ENCODE assay signal across 8 cellular contexts in the genomic region with DNA sequence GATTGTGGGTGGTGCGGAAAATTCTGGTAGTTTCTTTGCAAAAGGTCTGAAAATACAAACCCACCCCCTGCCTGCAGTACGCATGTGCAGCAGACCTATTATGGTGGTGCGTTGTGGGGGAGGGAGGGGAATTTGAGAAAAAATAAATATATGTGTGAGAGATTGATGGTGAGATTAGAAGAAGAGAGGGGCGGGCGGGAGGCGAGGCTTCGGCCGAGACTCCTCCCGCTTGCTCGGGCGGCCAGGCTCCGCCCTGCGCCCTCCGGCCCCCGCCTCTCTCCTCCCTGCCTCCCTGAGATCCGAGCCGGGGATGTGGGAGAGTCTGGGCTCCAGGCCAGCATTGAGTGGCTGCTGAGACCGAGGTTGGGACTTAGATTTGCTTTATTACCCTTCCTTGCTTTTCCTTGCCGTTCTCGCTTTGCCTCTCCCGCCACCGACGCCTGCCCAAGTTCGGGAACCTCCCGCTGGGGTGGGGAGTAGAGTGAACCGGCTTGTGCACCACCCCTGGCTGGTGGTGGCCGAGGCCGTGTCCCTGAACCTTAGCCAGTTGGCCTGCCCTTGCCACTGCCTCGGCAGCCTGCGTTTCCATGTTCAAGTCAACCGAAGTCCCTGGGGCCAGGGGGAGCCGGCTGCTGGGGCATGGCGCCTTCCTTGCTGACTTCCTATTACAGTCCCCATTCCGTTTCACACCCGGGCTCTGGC. TPM values are rescaled to one million over a fixed set of nuclear protein-coding genes. Genes with fewer than 3 reads are reported as not detected.
DNase-seq lines count a peak whose midpoint lies in the region; ATAC-seq and TF ChIP-seq lines count a peak whose summit lies in the region.

No MANE protein-coding gene starts in this region.

- H3K27me3 ChIP-seq in AG04450 (ENCODE audit: control insufficient read depth, insufficient read depth, low read length) (no peaks in the 10 kb centered on the region), Peyer's patch (no peaks in the 10 kb centered on the region)

- H3K4me3 Mint-ChIP-seq in activated T-helper 1 cell treated with anti-CD3 and anti-CD28 coated beads, Interleukin-12 subunit alpha, Interleukin-12 subunit beta, Interleukin-2, Interleukin-4 antibody, amounts not matched to agents 30 ng/mL and 10 ng/mL and 1 ng/mL, durations not matched to agents 14 hours and 24 hours and 36 hours: no peak overlapping the region
- no peak overlapping the region for H3K4me3 Mint-ChIP-seq in naive thymus-derived CD8-positive, alpha-beta T cell
- no peak overlapping the region for H3K4me3 Mint-ChIP-seq in stimulated activated memory B cell treated with anti-CD40 and anti-IgM and Interleukin-4, amounts not matched to agents 10 μg/mL and 1 μg/mL and 100 μg/mL, for 72 hours

- CTCF ChIA-PET in AG04450 (lab: Charles Lee): no interaction called here

- ATAC-seq in naive thymus-derived CD8-positive, alpha-beta T cell: peak; percentile 56 to 70
- ATAC-seq in stimulated activated memory B cell treated with anti-CD40 and anti-IgM and Interleukin-4, amounts not matched to agents 10 μg/mL and 1 μg/mL and 100 μg/mL, for 72 hours: peak; percentile 84

- H3K4me3 ChIP-seq in AG04450 (ENCODE audit: low read depth, low read length) (peak overlapping the region; percentile 79), Peyer's patch (peak overlapping the region; percentile 62 to 89 (median 82)), fibroblast of mammary gland (ENCODE audit: control insufficient read depth, low read depth, low read length) (peak overlapping the region; percentile 75)

- H3K36me3 Mint-ChIP-seq in activated T-helper 1 cell treated with anti-CD3 and anti-CD28 coated beads, Interleukin-12 subunit alpha, Interleukin-12 subunit beta, Interleukin-2, Interleukin-4 antibody, amounts not matched to agents 30 ng/mL and 10 ng/mL and 1 ng/mL, durations not matched to agents 14 hours and 24 hours and 36 hours (ENCODE audit: low read depth): peaks cover 22% of the 10 kb centered on the region
- H3K36me3 Mint-ChIP-seq in naive thymus-derived CD8-positive, alpha-beta T cell: peaks cover 0 to 39% (median 3%) of the 10 kb centered on the region in 3 donors
- peaks cover 6% of the 10 kb centered on the region for H3K36me3 Mint-ChIP-seq in stimulated activated memory B cell treated with anti-CD40 and anti-IgM and Interleukin-4, amounts not matched to agents 10 μg/mL and 1 μg/mL and 100 μg/mL, for 72 hours

- H3K9me3 ChIP-seq in AG04450 (ENCODE audit: control insufficient read depth, insufficient read depth, low read length): no peaks in the 10 kb centered on the region; the same call in 1 of the 2 replicates
- H3K9me3 ChIP-seq in KOPT-K1 (ENCODE audit: insufficient read depth, low read length, poor library complexity, severe bottlenecking): no peaks in the 10 kb centered on the region
- no peaks in the 10 kb centered on the region for H3K9me3 ChIP-seq in Peyer's patch

- H3K4me1 ChIP-seq in Peyer's patch: peaks cover 0 to 57% (median 12%) of the 10 kb centered on the region in 4 donors

- H3K4me1 Mint-ChIP-seq in activated T-helper 1 cell treated with anti-CD3 and anti-CD28 coated beads, Interleukin-12 subunit alpha, Interleukin-12 subunit beta, Interleukin-2, Interleukin-4 antibody, amounts not matched to agents 30 ng/mL and 10 ng/mL and 1 ng/mL, durations not matched to agents 14 hours and 24 hours and 36 hours (ENCODE audit: low read depth): peaks cover 3% of the 10 kb centered on the region
- H3K4me1 Mint-ChIP-seq in naive thymus-derived CD8-positive, alpha-beta T cell: peaks cover 7 to 16% (median 9%) of the 10 kb centered on the region in 4 donors
- no peaks in the 10 kb centered on the region for H3K4me1 Mint-ChIP-seq in stimulated activated memory B cell treated with anti-CD40 and anti-IgM and Interleukin-4, amounts not matched to agents 10 μg/mL and 1 μg/mL and 100 μg/mL, for 72 hours

- intact Hi-C loops in activated T-helper 1 cell treated with anti-CD3 and anti-CD28 coated beads, Interleukin-12 subunit alpha, Interleukin-12 subunit beta, Interleukin-2, Interleukin-4 antibody, amounts not matched to agents 30 ng/mL and 10 ng/mL and 1 ng/mL, durations not matched to agents 14 hours and 24 hours and 36 hours (cut with micrococcal nuclease): loop anchor here (1.0 to 5.0 kb wide), 8 partner anchors 28 to 265 kb away; a partner anchor contains a TSS

- peak; percentile 16 to 52 for TF ChIP-seq POLR2A in Peyer's patch (IDR thresholded peaks at IDR 0.05)

- H3K27me3 Mint-ChIP-seq in activated T-helper 1 cell treated with anti-CD3 and anti-CD28 coated beads, Interleukin-12 subunit alpha, Interleukin-12 subunit beta, Interleukin-2, Interleukin-4 antibody, amounts not matched to agents 30 ng/mL and 10 ng/mL and 1 ng/mL, durations not matched to agents 14 hours and 24 hours and 36 hours (ENCODE audit: insufficient read depth): no peaks in the 10 kb centered on the region
- H3K27me3 Mint-ChIP-seq in naive thymus-derived CD8-positive, alpha-beta T cell: no peaks in the 10 kb centered on the region
- peaks cover 5% of the 10 kb centered on the region for H3K27me3 Mint-ChIP-seq in stimulated activated memory B cell treated with anti-CD40 and anti-IgM and Interleukin-4, amounts not matched to agents 10 μg/mL and 1 μg/mL and 100 μg/mL, for 72 hours

- no peak overlapping the region for H3K27ac Mint-ChIP-seq in activated T-helper 1 cell treated with anti-CD3 and anti-CD28 coated beads, Interleukin-12 subunit alpha, Interleukin-12 subunit beta, Interleukin-2, Interleukin-4 antibody, amounts not matched to agents 30 ng/mL and 10 ng/mL and 1 ng/mL, durations not matched to agents 14 hours and 24 hours and 36 hours
- H3K27ac Mint-ChIP-seq in naive thymus-derived CD8-positive, alpha-beta T cell: no peak overlapping the region
- no peak overlapping the region for H3K27ac Mint-ChIP-seq in stimulated activated memory B cell treated with anti-CD40 and anti-IgM and Interleukin-4, amounts not matched to agents 10 μg/mL and 1 μg/mL and 100 μg/mL, for 72 hours

- peak; percentile 96 for DNase-seq in AG04450 (ENCODE audit: low read depth, low spot score)
- DNase-seq in GM19238 (ENCODE audit: insufficient read length, low spot score): peak; percentile 68
- peak; percentile 82 to 93 (median 93) for DNase-seq in Peyer's patch
- peak; percentile 77 for DNase-seq in activated T-helper 1 cell treated with anti-CD3 and anti-CD28 coated beads, Interleukin-12 subunit alpha, Interleukin-12 subunit beta, Interleukin-2, Interleukin-4 antibody, amounts not matched to agents 30 ng/mL and 10 ng/mL and 1 ng/mL, durations not matched to agents 14 hours and 24 hours and 36 hours (ENCODE audit: low spot score)
- DNase-seq in fibroblast of mammary gland (ENCODE audit: low read depth): peak; percentile 95
- DNase-seq in naive thymus-derived CD8-positive, alpha-beta T cell: peak; percentile 72 to 96 (median 86)

- H3K27ac ChIP-seq in AG04450 (ENCODE audit: low read depth, low read length): peak overlapping the region; percentile 77
- peak overlapping the region; percentile 93 for H3K27ac ChIP-seq in KOPT-K1 (ENCODE audit: low read depth, low read length, poor library complexity, severe bottlenecking)
- H3K27ac ChIP-seq in Peyer's patch: peak overlapping the region; percentile 89 to 96 (median 94)

- POLR2A ChIA-PET in AG04450 (lab: Yijun Ruan, JAX): no interaction called here
- POLR2A ChIA-PET in naive thymus-derived CD8-positive, alpha-beta T cell (lab: Charles Lee): no interaction called here

- no peaks in the 10 kb centered on the region for H3K9me3 Mint-ChIP-seq in activated T-helper 1 cell treated with anti-CD3 and anti-CD28 coated beads, Interleukin-12 subunit alpha, Interleukin-12 subunit beta, Interleukin-2, Interleukin-4 antibody, amounts not matched to agents 30 ng/mL and 10 ng/mL and 1 ng/mL, durations not matched to agents 14 hours and 24 hours and 36 hours
- peaks cover 0 to 2% (median 0%) of the 10 kb centered on the region in 9 donors for H3K9me3 Mint-ChIP-seq in naive thymus-derived CD8-positive, alpha-beta T cell
- no peaks in the 10 kb centered on the region for H3K9me3 Mint-ChIP-seq in stimulated activated memory B cell treated with anti-CD40 and anti-IgM and Interleukin-4, amounts not matched to agents 10 μg/mL and 1 μg/mL and 100 μg/mL, for 72 hours

- H3K36me3 ChIP-seq in KOPT-K1 (ENCODE audit: insufficient read depth, low read length) (peaks cover 33% of the 10 kb centered on the region), Peyer's patch (peaks cover 0 to 17% (median 0%) of the 10 kb centered on the region in 3 donors)

- TF ChIP-seq CTCF in AG04450 (IDR thresholded peaks at IDR 0.05; ENCODE audit: low read depth, low read length) (no peak), Peyer's patch (IDR thresholded peaks at IDR 0.05) (peak in 1 of 6 experiments; percentile 32), fibroblast of mammary gland (conservative IDR thresholded peaks at IDR 0.05; ENCODE audit: control insufficient read depth, insufficient read depth, low read depth, low read length) (no peak)

RNA-seq across cellular contexts. Expression of a gene that starts 1.0 kb away (rescaled TPM):
- 50.0 and 68.6 TPM in 2 replicates for polyA plus RNA-seq in AG04450 (2011; rRNA removed)
- polyA minus RNA-seq in AG04450 (2011; rRNA and poly(A)+ RNA removed): 155 and 187 TPM in 2 replicates
- total RNA-seq in Peyer's patch: 10 to 100 TPM; 36.1 to 99.9 (median 45.1) TPM
- total RNA-seq in activated T-helper 1 cell treated with anti-CD3 and anti-CD28 coated beads, Interleukin-12 subunit alpha, Interleukin-12 subunit beta, Interleukin-2, Interleukin-4 antibody, amounts not matched to agents 30 ng/mL and 10 ng/mL and 1 ng/mL, durations not matched to agents 14 hours and 24 hours and 36 hours: 125 and 133 TPM in 2 replicates
- total RNA-seq in naive thymus-derived CD8-positive, alpha-beta T cell: 100 to 1,000 TPM; 277 to 281 TPM
- 10 to 100 TPM in 2 of 3 donors, 1 to 10 TPM in 1; 4.3 to 29.2 (median 15.5) TPM for polyA plus RNA-seq in naive thymus-derived CD8-positive, alpha-beta T cell

RNA-seq across cellular contexts. Expression of a gene that starts 28.5 kb away (rescaled TPM):
- polyA plus RNA-seq in AG04450 (2011; rRNA removed): 1.3 and 1.4 TPM in 2 replicates
- 0.56 and 0.60 TPM in 2 replicates for polyA minus RNA-seq in AG04450 (2011; rRNA and poly(A)+ RNA removed)
- 1 to 10 TPM in 3 of 4 donors, not detected in 1; 1.2 to 5.1 (median 1.6) TPM for total RNA-seq in Peyer's patch
- total RNA-seq in activated T-helper 1 cell treated with anti-CD3 and anti-CD28 coated beads, Interleukin-12 subunit alpha, Interleukin-12 subunit beta, Interleukin-2, Interleukin-4 antibody, amounts not matched to agents 30 ng/mL and 10 ng/mL and 1 ng/mL, durations not matched to agents 14 hours and 24 hours and 36 hours: 6.2 and 6.3 TPM in 2 replicates
- total RNA-seq in naive thymus-derived CD8-positive, alpha-beta T cell: 1 to 10 TPM; 7.8 to 9.4 TPM
- polyA plus RNA-seq in naive thymus-derived CD8-positive, alpha-beta T cell: 1 to 10 TPM in 2 of 3 donors, under 1 TPM in 1; 0.65 to 4.8 (median 2.4) TPM

RNA-seq across cellular contexts. Expression of a gene that starts 29.8 kb away (rescaled TPM):
- 6.9 and 8.1 TPM in 2 replicates for polyA plus RNA-seq in AG04450 (2011; rRNA removed)
- 5.3 and 8.7 TPM in 2 replicates for polyA minus RNA-seq in AG04450 (2011; rRNA and poly(A)+ RNA removed)
- 1 to 10 TPM; 3.3 to 5.1 (median 4.2) TPM for total RNA-seq in Peyer's patch
- 11.8 and 12.7 TPM in 2 replicates for total RNA-seq in activated T-helper 1 cell treated with anti-CD3 and anti-CD28 coated beads, Interleukin-12 subunit alpha, Interleukin-12 subunit beta, Interleukin-2, Interleukin-4 antibody, amounts not matched to agents 30 ng/mL and 10 ng/mL and 1 ng/mL, durations not matched to agents 14 hours and 24 hours and 36 hours
- total RNA-seq in naive thymus-derived CD8-positive, alpha-beta T cell: 1 to 10 TPM; 8.5 to 9.8 TPM
- polyA plus RNA-seq in naive thymus-derived CD8-positive, alpha-beta T cell: 1 to 10 TPM; 3.5 to 6.0 (median 5.1) TPM

RNA-seq across cellular contexts. Expression of a gene that starts 30.3 kb away (rescaled TPM):
- polyA plus RNA-seq in AG04450 (2011; rRNA removed): 49.3 and 59.0 TPM in 2 replicates
- 10.9 and 15.8 TPM in 2 replicates for polyA minus RNA-seq in AG04450 (2011; rRNA and poly(A)+ RNA removed)
- total RNA-seq in Peyer's patch: 10 to 100 TPM; 28.6 to 75.8 (median 47.8) TPM
- total RNA-seq in activated T-helper 1 cell treated with anti-CD3 and anti-CD28 coated beads, Interleukin-12 subunit alpha, Interleukin-12 subunit beta, Interleukin-2, Interleukin-4 antibody, amounts not matched to agents 30 ng/mL and 10 ng/mL and 1 ng/mL, durations not matched to agents 14 hours and 24 hours and 36 hours: 36.4 and 43.5 TPM in 2 replicates
- 10 to 100 TPM; 16.0 to 24.1 TPM for total RNA-seq in naive thymus-derived CD8-positive, alpha-beta T cell
- 100 to 1,000 TPM; 125 to 169 (median 152) TPM for polyA plus RNA-seq in naive thymus-derived CD8-positive, alpha-beta T cell

RNA-seq across cellular contexts. Expression of a gene that starts 32.8 kb away (rescaled TPM):
- polyA plus RNA-seq in AG04450 (2011; rRNA removed): 0.29 and 0.45 TPM in 2 replicates
- 0.78 TPM in 1 of 2 replicates, not detected in the other for polyA minus RNA-seq in AG04450 (2011; rRNA and poly(A)+ RNA removed)
- total RNA-seq in Peyer's patch: 10 to 100 TPM in 3 of 4 donors, 1 to 10 TPM in 1; 3.4 to 29.7 (median 12.9) TPM
- total RNA-seq in activated T-helper 1 cell treated with anti-CD3 and anti-CD28 coated beads, Interleukin-12 subunit alpha, Interleukin-12 subunit beta, Interleukin-2, Interleukin-4 antibody, amounts not matched to agents 30 ng/mL and 10 ng/mL and 1 ng/mL, durations not matched to agents 14 hours and 24 hours and 36 hours: 7.4 TPM in 2 replicates
- 1 to 10 TPM; 6.9 to 7.2 TPM for total RNA-seq in naive thymus-derived CD8-positive, alpha-beta T cell
- not detected for polyA plus RNA-seq in naive thymus-derived CD8-positive, alpha-beta T cell

Comparison
In these comparisons a context has a peak if more than half of its experiments do, and no peak if none do; other contexts are left out.
1. Peak in every context shown above with its lines: DNase-seq, ATAC-seq, H3K4me3 ChIP-seq and H3K27ac ChIP-seq.